3 cellular contexts compared by ENCODE assay signal in genomic region chr19:57964761-57965160, GRCh38.
TF ChIP-seq lines count a peak whose summit lies in the region.

No MANE protein-coding gene starts in this region.

TF ChIP-seq in A549, 52 proteins besides CTCF, POLR2A, EP300 and RAD21:
- TF ChIP-seq SREBF2 (IDR thresholded peaks at IDR 0.05) (no peak), GATA3 (IDR thresholded peaks at IDR 0.05; ENCODE audit: borderline replicate concordance) (no peak), ZC3H11A (IDR thresholded peaks at IDR 0.05) (peak; percentile 8; the same call in 1 of the 2 replicates), HOXB13 (CRISPR knock-in tag; IDR thresholded peaks at IDR 0.05; ENCODE audit: low read depth) (no peak), HMGXB4 (CRISPR knock-in tag; IDR thresholded peaks at IDR 0.05; ENCODE audit: borderline replicate concordance) (no peak), MYC (IDR thresholded peaks at IDR 0.05; ENCODE audit: borderline replicate concordance, low read length) (no peak), HEYL (CRISPR knock-in tag; IDR thresholded peaks at IDR 0.05) (no peak)

TF ChIP-seq in HEK293, 187 proteins besides CTCF, POLR2A, EP300 and RAD21:
- TF ChIP-seq ZNF426 (tag by site-specific recombination; IDR thresholded peaks at IDR 0.05), result peak; percentile 9; the same call in 1 of the 2 replicates
- TF ChIP-seq ZNF645 (tag by site-specific recombination; IDR thresholded peaks at IDR 0.05), result no peak
- 0 out of 2 replicates have a peak, but pooled peaks have one; percentile 4 for TF ChIP-seq ATF2 (tag by site-specific recombination; IDR thresholded peaks at IDR 0.05; ENCODE audit: low read depth)

TF ChIP-seq in K562, 482 proteins besides CTCF, POLR2A, EP300 and RAD21:
- no peak for TF ChIP-seq ZBTB17 (CRISPR knock-in tag; IDR thresholded peaks at IDR 0.05)
- peak; percentile 15; the same call in 1 of the 2 replicates for TF ChIP-seq ATF3 (IDR thresholded peaks at IDR 0.05)
- no peak for TF ChIP-seq ATF3 (CRISPR knock-in tag; conservative IDR thresholded peaks at IDR 0.05)
- TF ChIP-seq ATF7 (IDR thresholded peaks at IDR 0.05), result 0 out of 2 replicates have a peak, but pooled peaks have one; percentile 30
- no peak for TF ChIP-seq CEBPG (CRISPR knock-in tag; IDR thresholded peaks at IDR 0.05)
- peak in 1 of 2 experiments; percentile 68; a peak in 2 of 4 replicates for TF ChIP-seq CEBPG (tag; conservative IDR thresholded peaks at IDR 0.05 in 1 of 2, IDR thresholded peaks at IDR 0.05 in 1 of 2)
